Comparison of ENCODE assay signal across 1 cellular context in genomic region chr12:68613209-68613904, GRCh38.
TF ChIP-seq lines count a peak whose summit lies in the region.

No MANE protein-coding gene starts in this region.

TF ChIP-seq in SK-N-SH treated with all-trans-retinoic acid at 6 μM for 48 hours, 23 proteins besides CTCF, POLR2A, EP300 and RAD21 (continued from another document):
- TF ChIP-seq TSHZ2 (CRISPR knock-in tag; IDR thresholded peaks at IDR 0.05) (no peak), TOX (CRISPR knock-in tag; IDR thresholded peaks at IDR 0.05; ENCODE audit: borderline replicate concordance) (no peak)
